17 cellular contexts compared by ENCODE assay signal in the genomic region with DNA sequence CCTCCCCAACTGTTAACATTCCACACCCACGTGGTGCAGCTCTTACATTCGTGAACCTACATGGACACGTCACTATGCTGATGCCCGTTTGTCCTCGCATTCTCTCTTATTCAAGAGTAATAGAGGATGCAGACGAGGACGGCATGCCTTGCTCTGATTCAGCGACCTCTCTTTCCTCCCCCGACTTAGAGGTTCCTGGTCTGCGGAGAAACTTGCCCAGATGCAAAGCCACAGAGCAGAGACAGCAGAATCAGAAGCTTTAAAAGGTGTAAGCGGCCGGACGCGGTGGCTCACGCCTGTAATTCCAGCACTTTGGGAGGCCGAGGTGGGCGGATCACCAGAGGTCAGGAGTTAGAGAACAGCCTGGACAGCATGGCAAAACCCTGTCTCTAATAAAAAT.
"Had no signal": no experiment of that assay in that cellular context is flagged by ENCODE, and none has a peak within 500 bp of the region (broad histone marks: within the 10 kb centered on the region; RNA-seq: fewer than 3 reads in every experiment).

No MANE protein-coding gene starts in this region.

- H3K4me1 ChIP-seq: heart left ventricle, right lobe of liver, suprapubic skin had no signal

- H3K4me3 ChIP-seq: heart left ventricle, neural progenitor cell, ovary, right lobe of liver, suprapubic skin, thyroid gland had no signal

- DNase-seq: dermis blood vessel endothelial cell; effector CD4-positive, alpha-beta T cell; foreskin melanocyte; heart left ventricle; hippocampal formation; kidney glomerular epithelial cell; mammary epithelial cell; natural killer cell; nucleus accumbens; ovary; right lobe of liver; stimulated activated CD4-positive, alpha-beta T cell treated with anti-CD3 and anti-CD28 coated beads, Interleukin-4, amount 100 ng/mL, for 1 hour; stimulated activated CD8-positive, alpha-beta memory T cell treated with anti-CD3 and anti-CD28 coated beads, Interleukin-4, amount 100 ng/mL, for 48 hours; stimulated activated naive CD8-positive, alpha-beta T cell treated with anti-CD3 and anti-CD28 coated beads, Interleukin-15, Interleukin-2, amounts not matched to agents 100 U/mL and 50 U/mL, for 24 hours; thyroid gland had no signal

- H3K27ac ChIP-seq: heart left ventricle, neural progenitor cell, ovary, right lobe of liver, suprapubic skin, thyroid gland had no signal

- H3K9me3 ChIP-seq: heart left ventricle, ovary, right lobe of liver, suprapubic skin, thyroid gland had no signal

- H2AFZ ChIP-seq: neural progenitor cell had no signal

- H3K36me3 ChIP-seq: heart left ventricle, neural progenitor cell, ovary, right lobe of liver, suprapubic skin, thyroid gland had no signal

- H3K9ac ChIP-seq: neural progenitor cell had no signal

- H3K27me3 ChIP-seq: neural progenitor cell, ovary, right lobe of liver, thyroid gland had no signal

- H3K4me2 ChIP-seq: neural progenitor cell had no signal
